ENCODE assay signal across 8 cellular contexts in the genomic region with DNA sequence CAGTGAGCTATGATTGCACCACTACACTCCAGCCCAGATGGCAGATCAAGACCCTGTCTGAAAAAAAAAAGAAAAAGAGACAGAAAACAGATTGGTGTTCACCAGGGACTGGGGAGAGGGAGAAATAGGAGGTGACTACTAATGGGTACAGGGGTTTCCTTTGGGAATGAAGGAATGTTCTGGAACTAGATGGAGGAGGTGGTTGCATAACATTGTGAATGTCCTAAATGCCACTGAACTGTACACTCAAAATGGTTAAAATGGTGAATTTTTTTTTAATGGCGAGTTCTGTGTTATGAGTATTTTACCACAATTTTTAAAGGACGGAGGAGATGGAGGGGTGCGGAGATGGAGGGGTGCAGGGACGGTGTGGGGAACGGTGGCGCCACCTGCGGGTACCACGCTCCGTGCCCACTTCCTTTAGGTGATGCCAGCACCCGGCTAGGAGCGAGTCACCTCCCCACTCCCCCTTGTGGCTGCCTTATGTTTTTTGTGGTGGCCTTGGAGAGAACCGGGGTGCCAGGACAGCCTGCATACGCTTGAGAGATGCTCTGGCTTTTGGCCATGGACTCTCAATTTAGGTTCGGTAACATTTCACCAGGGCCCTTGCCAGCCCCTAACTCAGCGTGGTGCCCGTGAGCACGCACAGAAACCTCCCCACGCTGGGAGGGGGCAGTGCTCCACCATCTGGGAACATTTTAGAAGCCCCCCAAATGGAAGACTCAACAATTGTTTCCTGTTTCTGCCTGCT.
A peak's percentile ranks its signal among the peaks of the same experiment; 100 is the strongest.
DNase-seq lines count a peak whose midpoint lies in the region; ATAC-seq and TF ChIP-seq lines count a peak whose summit lies in the region.

No MANE protein-coding gene starts in this region.

- H3K4me2 ChIP-seq in KMS-11 = peak overlapping the region; percentile 31; the same call in 1 of the 2 replicates

- ATAC-seq in HG02870 (IDR thresholded peaks at IDR 0.05; ENCODE audit: unreplicated experiment) = no peak

- peak overlapping the region; percentile 21; the same call in 1 of the 2 replicates for H2AFZ ChIP-seq in KMS-11 (ENCODE audit: low read depth)

- no peak overlapping the region for H3K9ac ChIP-seq in KMS-11

- DNase-seq in SHP77 (lab: John Stamatoyannopoulos, UW) = peak; percentile 33 to 60
- no peak for DNase-seq in SHP77 treated with DMSO at 0.1 percent for 48 hours (lab: John Stamatoyannopoulos, UW)
- DNase-seq in T follicular helper cell (ENCODE audit: low read depth) = peak; percentile 47
- DNase-seq in activated naive CD8-positive, alpha-beta T cell treated with anti-CD3 and anti-CD28 coated beads, Interleukin-2, amount 50 U/mL, for 16 hours (ENCODE audit: low read depth, low spot score) = peak; percentile 45
- DNase-seq in hepatic stellate cell (ENCODE audit: low spot score) = peak; percentile 57
- peak; percentile 70 for DNase-seq in stimulated activated CD4-positive, alpha-beta T cell treated with anti-CD3 and anti-CD28 coated beads, Interleukin-1b, Interleukin-23, amount 100 ng/mL, for 48 hours

- no peak overlapping the region for H3K4me3 ChIP-seq in KMS-11 (IDR thresholded peaks at IDR 0.05; ENCODE audit: insufficient read depth, low read depth, low read length)

- H3K36me3 ChIP-seq in KMS-11 (ENCODE audit: insufficient read depth) = no peaks in the 10 kb centered on the region

- peaks cover 9% of the 10 kb centered on the region for H3K4me1 ChIP-seq in KMS-11 (ENCODE audit: low read depth, poor library complexity, severe bottlenecking)

- no peaks in the 10 kb centered on the region for H4K20me1 ChIP-seq in KMS-11 (ENCODE audit: insufficient read depth)

- H3K27ac ChIP-seq in KMS-11 = no peak overlapping the region

- TF ChIP-seq CTCF in KMS-11 (conservative IDR thresholded peaks at IDR 0.05; ENCODE audit: low read depth, low read length) = peak; percentile 70

- no peaks in the 10 kb centered on the region for H3K79me2 ChIP-seq in KMS-11 (ENCODE audit: insufficient read depth, low read depth)

- no peaks in the 10 kb centered on the region for H3K27me3 ChIP-seq in KMS-11 (ENCODE audit: insufficient read depth, low read depth)
